Comparison of ENCODE assay signal across 24 cellular contexts in the genomic region with DNA sequence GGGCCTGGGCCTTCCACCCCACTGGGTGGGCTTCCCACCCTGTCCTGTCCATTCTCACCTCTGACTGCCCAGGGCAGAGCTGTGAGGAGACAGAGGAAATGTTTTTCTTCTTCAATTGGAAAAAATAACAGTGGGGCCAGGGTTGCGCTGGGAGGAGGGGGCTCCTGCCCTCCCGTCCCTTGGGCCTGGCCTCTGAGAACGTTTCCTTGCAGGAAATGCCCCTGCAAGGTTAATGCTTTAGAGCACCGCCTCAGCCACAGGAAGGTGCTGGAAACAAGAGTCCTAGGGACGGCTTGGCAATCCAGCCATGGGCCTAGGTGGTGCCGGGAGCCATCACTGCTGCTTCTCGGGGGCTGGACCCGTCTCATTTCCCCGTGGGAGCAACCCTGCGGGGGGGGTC. TPM values are rescaled to one million over a fixed set of nuclear protein-coding genes. Genes with fewer than 3 reads are reported as not detected.
DNase-seq lines count a peak whose midpoint lies in the region; ATAC-seq and TF ChIP-seq lines count a peak whose summit lies in the region.
"Had no signal": no experiment of that assay in that cellular context is flagged by ENCODE, and none has a peak within 500 bp of the region (broad histone marks: within the 10 kb centered on the region; RNA-seq: fewer than 3 reads in every experiment).

No MANE protein-coding gene starts in this region.

- no peak overlapping the region for H2BK15ac ChIP-seq in neuronal stem cell (ENCODE audit: low read length)

- H3K4ac ChIP-seq in neuronal stem cell (ENCODE audit: low read length) = no peak overlapping the region

- WGBS in heart left ventricle, 4 donors = 40 to 64% (median 49%) methylated on average over 10 of the region's 10 CpGs
- 47 to 53% methylated on average over 5 to 7 of the region's 10 CpGs for WGBS in esophagus squamous epithelium, 2 donors
- no CpG with 5 or more reads among the region's 10 CpGs for WGBS in neuronal stem cell (ENCODE audit: extremely low coverage in 2 of 2, insufficient read length in 2 of 2, insufficient replicate concordance in 1 of 2), 2 donors

- no peak overlapping the region for H3K4me3 ChIP-seq in heart left ventricle
- H3K4me3 ChIP-seq in esophagus squamous epithelium = no peak overlapping the region
- no peak overlapping the region for H3K4me3 ChIP-seq in neuronal stem cell (ENCODE audit: low read length in 2 of 2)
- no peak overlapping the region for H3K4me3 ChIP-seq in uterus
- H3K4me3 ChIP-seq: psoas muscle had no signal

- H2AK5ac ChIP-seq in neuronal stem cell (ENCODE audit: low read depth, low read length) = no peak overlapping the region

- H4K91ac ChIP-seq in neuronal stem cell (ENCODE audit: low read depth, low read length, poor library complexity) = no peak overlapping the region

- H3K4me1 ChIP-seq in heart left ventricle (peaks cover 23 to 83% (median 64%) of the 10 kb centered on the region in 12 donors), esophagus squamous epithelium (peaks cover 20 to 87% (median 49%) of the 10 kb centered on the region in 3 donors), neuronal stem cell (ENCODE audit: control insufficient read depth in 2 of 2, insufficient read depth in 1 of 2, low read depth in 1 of 2, low read length in 2 of 2) (peaks cover 15 to 32% of the 10 kb centered on the region in 2 donors), uterus (peaks cover 0 to 12% of the 10 kb centered on the region in 2 donors)
- H3K4me1 ChIP-seq: BE2C had no signal

- no peaks in the 10 kb centered on the region for H3K9me3 ChIP-seq in heart left ventricle
- no peaks in the 10 kb centered on the region for H3K9me3 ChIP-seq in esophagus squamous epithelium
- H3K9me3 ChIP-seq in neuronal stem cell (replicated peaks in 1 of 2; ENCODE audit: control insufficient read depth in 2 of 2, insufficient read depth in 1 of 2, low read depth in 1 of 2, low read length in 2 of 2) = no peaks in the 10 kb centered on the region
- H3K9me3 ChIP-seq in uterus = no peaks in the 10 kb centered on the region
- H3K9me3 ChIP-seq: BE2C, Caco-2, psoas muscle had no signal

- H3K27me3 ChIP-seq in heart left ventricle (peaks cover 0 to 10% (median 0%) of the 10 kb centered on the region in 9 donors), esophagus squamous epithelium (peaks cover 0 to 36% (median 4%) of the 10 kb centered on the region in 4 donors), neuronal stem cell (ENCODE audit: control insufficient read depth in 3 of 3, insufficient read depth in 3 of 3, low read depth in 1 of 3, low read length in 3 of 3) (peaks cover 8 to 27% (median 8%) of the 10 kb centered on the region in 3 experiments), uterus (no peaks in the 10 kb centered on the region)

- ATAC-seq in heart left ventricle (no peak), left cardiac atrium (no peak), GM21528 (IDR thresholded peaks at IDR 0.05; ENCODE audit: low FRiP score, unreplicated experiment) (no peak), HG03520 (IDR thresholded peaks at IDR 0.05; ENCODE audit: unreplicated experiment) (no peak)
- ATAC-seq: left colon; natural killer cell treated with Interleukin-12 subunit alpha and Interleukin-12 subunit beta and Interleukin-15 and Interleukin-18, amount 100 ng/mL, for 72 hours; psoas muscle had no signal

- TF ChIP-seq CTCF in heart left ventricle (IDR thresholded peaks at IDR 0.05) (no peak), esophagus squamous epithelium (IDR thresholded peaks at IDR 0.05) (no peak), uterus (IDR thresholded peaks at IDR 0.05) (no peak)

- H2BK120ac ChIP-seq in neuronal stem cell (ENCODE audit: low read depth, low read length) = no peak overlapping the region

- H3K4me2 ChIP-seq in neuronal stem cell (ENCODE audit: insufficient read depth, low read length, poor library complexity, severe bottlenecking) = no peak overlapping the region

- H3K18ac ChIP-seq in neuronal stem cell (ENCODE audit: low read length) = peak overlapping the region; percentile 4

- H3K23ac ChIP-seq in neuronal stem cell (ENCODE audit: low read depth, low read length, poor library complexity) = no peak overlapping the region

- no peak overlapping the region for H3K9ac ChIP-seq in neuronal stem cell (ENCODE audit: low read depth, low read length, poor library complexity)

- no peak overlapping the region for H2BK12ac ChIP-seq in neuronal stem cell (ENCODE audit: low read length)

- intact Hi-C loops in heart left ventricle (cut with DNase I) = no loop called here
- intact Hi-C loops in left cardiac atrium (cut with DNase I) = no loop called here
- intact Hi-C loops in esophagus squamous epithelium (cut with DNase I) = no loop called here
- intact Hi-C loops in uterus (cut with DNase I; ENCODE audit: low total_unique reads) = no loop called here

- H4K8ac ChIP-seq in neuronal stem cell (ENCODE audit: low read depth, low read length) = no peak overlapping the region

- H3K79me1 ChIP-seq in neuronal stem cell (ENCODE audit: low read depth, low read length) = peaks cover under 1% of the 10 kb centered on the region

- H2AFZ ChIP-seq in neuronal stem cell (ENCODE audit: low read length) = peak overlapping the region; percentile 54

- peak in 1 of 5 donors; percentile 25 for DNase-seq in heart left ventricle
- no peak for DNase-seq in left cardiac atrium
- DNase-seq in esophagus squamous epithelium (lab: John Stamatoyannopoulos, UW) = no peak
- DNase-seq in neuronal stem cell (ENCODE audit: low spot score) = no peak
- no peak for DNase-seq in uterus
- no peak for DNase-seq in NCI-H526 (lab: John Stamatoyannopoulos, UW)
- DNase-seq: activated CD4-positive, alpha-beta T cell treated with anti-CD3 and anti-CD28 coated beads, Interleukin-2, amount 50 U/mL, for 1 hour; activated CD8-positive, alpha-beta memory T cell treated with anti-CD3 and anti-CD28 coated beads, Interleukin-2, amount 50 U/mL, for 4 hours; activated naive CD8-positive, alpha-beta T cell treated with anti-CD3 and anti-CD28 coated beads for 36 hours; BE2C; Caco-2; effector memory CD4-positive, alpha-beta T cell; H9; left colon; NCI-H1417 treated with DMSO at 0.1 percent for 48 hours; NCI-H510A treated with DMSO at 0.1 percent for 48 hours; psoas muscle; small intestine; stimulated activated naive CD4-positive, alpha-beta T cell; T-helper 2 cell; WERI-Rb-1 had no signal

- H3K36me3 ChIP-seq in heart left ventricle (no peaks in the 10 kb centered on the region), esophagus squamous epithelium (no peaks in the 10 kb centered on the region), neuronal stem cell (replicated peaks in 1 of 2; ENCODE audit: control insufficient read depth in 2 of 2, insufficient read depth in 2 of 2, low read length in 2 of 2) (no peaks in the 10 kb centered on the region), uterus (no peaks in the 10 kb centered on the region)
- H3K36me3 ChIP-seq: BE2C, WERI-Rb-1 had no signal

- H3K27ac ChIP-seq in heart left ventricle (peak overlapping the region; percentile 4 to 98 (median 92)), esophagus squamous epithelium (peak overlapping the region in 3 of 4 donors; percentile 54 to 92 (median 56)), neuronal stem cell (replicated peaks; ENCODE audit: low read length) (no peak overlapping the region), uterus (peak overlapping the region; percentile 42 to 97)
- H3K27ac ChIP-seq: psoas muscle, WERI-Rb-1 had no signal

- TF ChIP-seq POLR2A in heart left ventricle (IDR thresholded peaks at IDR 0.05) (no peak), esophagus squamous epithelium (IDR thresholded peaks at IDR 0.05) (no peak), uterus (IDR thresholded peaks at IDR 0.05) (no peak)

- H2BK5ac ChIP-seq in neuronal stem cell (ENCODE audit: low read length) = no peak overlapping the region

- H3K14ac ChIP-seq in neuronal stem cell (ENCODE audit: low read length) = no peak overlapping the region

RNA-seq across cellular contexts. Expression of gene PLXND1, which starts 3.8 kb away (rescaled TPM):
- total RNA-seq in heart left ventricle = 100 to 1,000 TPM in 2 of 9 donors, 10 to 100 TPM in 7; 40.8 to 218 (median 64.9) TPM
- 10 to 100 TPM; 66.4 to 67.3 TPM for polyA plus RNA-seq in heart left ventricle
- 100 to 1,000 TPM; 106 to 112 TPM for total RNA-seq in left cardiac atrium
- 10 to 100 TPM in 3 of 4 donors, 1 to 10 TPM in 1; 4.5 to 66.0 (median 24.4) TPM for total RNA-seq in esophagus squamous epithelium
- 43.7 TPM for polyA plus RNA-seq in neuronal stem cell (2013, experiment 1 of 2)
- polyA plus RNA-seq in neuronal stem cell (2013, experiment 2 of 2) = 41.8 TPM
- 100 to 1,000 TPM in 3 of 4 donors, 10 to 100 TPM in 1; 54.7 to 343 (median 121) TPM for total RNA-seq in uterus
